In genomic region chr12:130218682-130219081, GRCh38 we compare ENCODE assay signal across 20 cellular contexts. TPM values are rescaled to one million over a fixed set of nuclear protein-coding genes. Genes with fewer than 3 reads are reported as not detected.
"Had no signal": no experiment of that assay in that cellular context is flagged by ENCODE, and none has a peak within 500 bp of the region (broad histone marks: within the 10 kb centered on the region; RNA-seq: fewer than 3 reads in every experiment).

No MANE protein-coding gene starts in this region.

- H3K4me3 Mint-ChIP-seq: IgD-negative memory B cell had no signal

- H3K4me1 Mint-ChIP-seq: IgD-negative memory B cell had no signal

- H3K36me3 Mint-ChIP-seq: IgD-negative memory B cell had no signal

- ATAC-seq: K562 had no signal

- DNase-seq: Kasumi-1, MM.1S, NCI-H1092 treated with DMSO at 0.1 percent for 48 hours, NCI-H1436, NCI-H187, NCI-H2029, NCI-H2081 treated with DMSO at 0.1 percent for 48 hours, NCI-H226, NCI-H446, NCI-H510A, NCI-H524 treated with DMSO at 0.1 percent for 48 hours, NCI-H69, NCI-H774, Right ventricle myocardium superior, RPMI8226, SIG-M5 had no signal

RNA-seq across cellular contexts. Expression of gene FZD10, which starts 56.4 kb away (rescaled TPM):
- total RNA-seq: K562, M059J, Right ventricle myocardium superior, SJSA1 had no signal
